ENCODE assay signal across 2 cellular contexts in genomic region chr6:31172973-31173384, GRCh38.
TF ChIP-seq lines count a peak whose summit lies in the region.

No MANE protein-coding gene starts in this region.

TF ChIP-seq in H1, 55 proteins besides CTCF, POLR2A, EP300 and RAD21 (continues in another document):
- TF ChIP-seq SIN3A (conservative IDR thresholded peaks at IDR 0.05 in 1 of 2, IDR thresholded peaks at IDR 0.05 in 1 of 2; ENCODE audit: low read depth in 1 of 2, low read length in 2 of 2) (0 out of 4 replicates have a peak, but pooled peaks have one; percentile 43 to 91), RNF2 (IDR thresholded peaks at IDR 0.05; ENCODE audit: borderline replicate concordance, low read depth, low read length, missing control alignments, poor library complexity, severe bottlenecking) (no peak), KDM1A (IDR thresholded peaks at IDR 0.05; ENCODE audit: borderline replicate concordance, low read length) (peak; percentile 9; the same call in 1 of the 2 replicates), ASH2L (IDR thresholded peaks at IDR 0.05; ENCODE audit: low read length) (peak; percentile 83), HDAC6 (IDR thresholded peaks at IDR 0.05; ENCODE audit: low read depth, low read length) (no peak), CHD2 (IDR thresholded peaks at IDR 0.05; ENCODE audit: low read length) (no peak; the same call in 1 of the 2 replicates), GTF2F1 (IDR thresholded peaks at IDR 0.05; ENCODE audit: borderline replicate concordance, low read depth, low read length) (no peak), CBX5 (IDR thresholded peaks at IDR 0.05; ENCODE audit: low read depth, low read length) (no peak), SRF (IDR thresholded peaks at IDR 0.05; ENCODE audit: low read depth, low read length) (no peak), RBBP5 (IDR thresholded peaks at IDR 0.05; ENCODE audit: borderline replicate concordance, low read depth, low read length) (peak; percentile 72), SP4 (IDR thresholded peaks at IDR 0.05; ENCODE audit: low read length) (no peak), SIRT6 (IDR thresholded peaks at IDR 0.05; ENCODE audit: low read length) (no peak), BCL11A (IDR thresholded peaks at IDR 0.05; ENCODE audit: low read depth in 2 of 2, low read length in 2 of 2) (no peak), POU5F1 (IDR thresholded peaks at IDR 0.05; ENCODE audit: low read depth, low read length) (peak; percentile 96), CTBP2 (IDR thresholded peaks at IDR 0.05; ENCODE audit: borderline replicate concordance, insufficient read depth, insufficient read length, low read length) (no peak), SP1 (IDR thresholded peaks at IDR 0.05; ENCODE audit: low read depth, low read length) (peak; percentile 92), JUN (IDR thresholded peaks at IDR 0.05; ENCODE audit: low read depth, low read length) (no peak), SUZ12 (IDR thresholded peaks at IDR 0.05; ENCODE audit: low read length) (no peak), PHF8 (conservative IDR thresholded peaks at IDR 0.05; ENCODE audit: low read depth, low read length) (no peak), YY1 (IDR thresholded peaks at IDR 0.05; ENCODE audit: low read depth, low read length) (peak; percentile 60; the same call in 1 of the 2 replicates), EZH2 (IDR thresholded peaks at IDR 0.05; ENCODE audit: low read depth, low read length, severe bottlenecking) (no peak), TAF7 (optimal IDR thresholded peaks at IDR 0.05; ENCODE audit: borderline replicate concordance, low read depth, low read length) (peak; percentile 15), EGR1 (IDR thresholded peaks at IDR 0.05; ENCODE audit: borderline replicate concordance, low read depth, low read length) (no peak), KDM5A (IDR thresholded peaks at IDR 0.05; ENCODE audit: low read length) (no peak), SP2 (IDR thresholded peaks at IDR 0.05; ENCODE audit: low read length) (no peak), TEAD4 (IDR thresholded peaks at IDR 0.05; ENCODE audit: low read depth, low read length) (peak; percentile 72), ZNF274 (IDR thresholded peaks at IDR 0.05; ENCODE audit: borderline replicate concordance, extremely low read depth, low read length) (no peak), SAP30 (IDR thresholded peaks at IDR 0.05; ENCODE audit: insufficient read depth, insufficient replicate concordance, low read length) (peak; percentile 46), RFX5 (IDR thresholded peaks at IDR 0.05; ENCODE audit: borderline replicate concordance, low read depth, low read length) (no peak), TBP (IDR thresholded peaks at IDR 0.05; ENCODE audit: low read depth, low read length) (peak; percentile 75; the same call in 1 of the 2 replicates), BACH1 (IDR thresholded peaks at IDR 0.05; ENCODE audit: low read length) (no peak), NRF1 (IDR thresholded peaks at IDR 0.05; ENCODE audit: low read depth, low read length) (no peak), CBX8 (IDR thresholded peaks at IDR 0.05; ENCODE audit: borderline replicate concordance, low read depth, low read length) (no peak), CREB1 (IDR thresholded peaks at IDR 0.05) (no peak), KDM4A (IDR thresholded peaks at IDR 0.05; ENCODE audit: low read depth, low read length, severe bottlenecking) (no peak), HDAC2 (IDR thresholded peaks at IDR 0.05; ENCODE audit: borderline replicate concordance in 1 of 2, low read depth in 2 of 2, low read length in 2 of 2) (peak in 1 of 2 experiments; percentile 39; a peak in 1 of 4 replicates), NANOG (IDR thresholded peaks at IDR 0.05; ENCODE audit: insufficient read depth, low read depth, low read length, poor library complexity, severe bottlenecking) (peak; percentile 97), E2F6 (IDR thresholded peaks at IDR 0.05) (no peak), JUND (IDR thresholded peaks at IDR 0.05; ENCODE audit: low read length) (no peak; the same call in 1 of the 2 replicates), SIX5 (IDR thresholded peaks at IDR 0.05; ENCODE audit: low read depth, low read length) (no peak), TCF12 (IDR thresholded peaks at IDR 0.05; ENCODE audit: low read depth, low read length) (0 out of 2 replicates have a peak, but pooled peaks have one; percentile 73)
- TF ChIP-seq, protein P1, sequence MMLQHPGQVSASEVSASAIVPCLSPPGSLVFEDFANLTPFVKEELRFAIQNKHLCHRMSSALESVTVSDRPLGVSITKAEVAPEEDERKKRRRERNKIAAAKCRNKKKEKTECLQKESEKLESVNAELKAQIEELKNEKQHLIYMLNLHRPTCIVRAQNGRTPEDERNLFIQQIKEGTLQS (IDR thresholded peaks at IDR 0.05; ENCODE audit: insufficient read depth, low read depth, low read length) = no peak
- TF ChIP-seq, protein P2, sequence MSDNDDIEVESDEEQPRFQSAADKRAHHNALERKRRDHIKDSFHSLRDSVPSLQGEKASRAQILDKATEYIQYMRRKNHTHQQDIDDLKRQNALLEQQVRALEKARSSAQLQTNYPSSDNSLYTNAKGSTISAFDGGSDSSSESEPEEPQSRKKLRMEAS (IDR thresholded peaks at IDR 0.05) = peak; percentile 57; the same call in 1 of the 2 replicates
- TF ChIP-seq, protein P3, sequence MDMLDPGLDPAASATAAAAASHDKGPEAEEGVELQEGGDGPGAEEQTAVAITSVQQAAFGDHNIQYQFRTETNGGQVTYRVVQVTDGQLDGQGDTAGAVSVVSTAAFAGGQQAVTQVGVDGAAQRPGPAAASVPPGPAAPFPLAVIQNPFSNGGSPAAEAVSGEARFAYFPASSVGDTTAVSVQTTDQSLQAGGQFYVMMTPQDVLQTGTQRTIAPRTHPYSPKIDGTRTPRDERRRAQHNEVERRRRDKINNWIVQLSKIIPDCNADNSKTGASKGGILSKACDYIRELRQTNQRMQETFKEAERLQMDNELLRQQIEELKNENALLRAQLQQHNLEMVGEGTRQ (IDR thresholded peaks at IDR 0.05; ENCODE audit: low read length) = no peak

TF ChIP-seq in SK-N-SH, 30 proteins besides CTCF, POLR2A, EP300 and RAD21:
- TF ChIP-seq GATA2 (CRISPR knock-in tag; IDR thresholded peaks at IDR 0.05) (no peak), TAF1 (IDR thresholded peaks at IDR 0.05; ENCODE audit: borderline replicate concordance, low read depth, low read length) (no peak), ZBTB33 (IDR thresholded peaks at IDR 0.05; ENCODE audit: borderline replicate concordance, low read depth) (no peak), CHD2 (IDR thresholded peaks at IDR 0.05; ENCODE audit: low read length, partially characterized antibody) (no peak), JUND (IDR thresholded peaks at IDR 0.05) (no peak), IRF3 (IDR thresholded peaks at IDR 0.05; ENCODE audit: low read depth, low read length) (no peak), RFX5 (IDR thresholded peaks at IDR 0.05; ENCODE audit: low read length) (no peak), MXI1 (IDR thresholded peaks at IDR 0.05; ENCODE audit: low read depth, low read length) (no peak), FOSL2 (IDR thresholded peaks at IDR 0.05; ENCODE audit: borderline replicate concordance, low read depth) (no peak), REST (IDR thresholded peaks at IDR 0.05; ENCODE audit: low read depth, low read length) (no peak), RCOR1 (IDR thresholded peaks at IDR 0.05; ENCODE audit: low read length) (no peak), EZH2phosphoT487 (IDR thresholded peaks at IDR 0.05; ENCODE audit: borderline replicate concordance, low read depth) (no peak)
